In the genomic region with DNA sequence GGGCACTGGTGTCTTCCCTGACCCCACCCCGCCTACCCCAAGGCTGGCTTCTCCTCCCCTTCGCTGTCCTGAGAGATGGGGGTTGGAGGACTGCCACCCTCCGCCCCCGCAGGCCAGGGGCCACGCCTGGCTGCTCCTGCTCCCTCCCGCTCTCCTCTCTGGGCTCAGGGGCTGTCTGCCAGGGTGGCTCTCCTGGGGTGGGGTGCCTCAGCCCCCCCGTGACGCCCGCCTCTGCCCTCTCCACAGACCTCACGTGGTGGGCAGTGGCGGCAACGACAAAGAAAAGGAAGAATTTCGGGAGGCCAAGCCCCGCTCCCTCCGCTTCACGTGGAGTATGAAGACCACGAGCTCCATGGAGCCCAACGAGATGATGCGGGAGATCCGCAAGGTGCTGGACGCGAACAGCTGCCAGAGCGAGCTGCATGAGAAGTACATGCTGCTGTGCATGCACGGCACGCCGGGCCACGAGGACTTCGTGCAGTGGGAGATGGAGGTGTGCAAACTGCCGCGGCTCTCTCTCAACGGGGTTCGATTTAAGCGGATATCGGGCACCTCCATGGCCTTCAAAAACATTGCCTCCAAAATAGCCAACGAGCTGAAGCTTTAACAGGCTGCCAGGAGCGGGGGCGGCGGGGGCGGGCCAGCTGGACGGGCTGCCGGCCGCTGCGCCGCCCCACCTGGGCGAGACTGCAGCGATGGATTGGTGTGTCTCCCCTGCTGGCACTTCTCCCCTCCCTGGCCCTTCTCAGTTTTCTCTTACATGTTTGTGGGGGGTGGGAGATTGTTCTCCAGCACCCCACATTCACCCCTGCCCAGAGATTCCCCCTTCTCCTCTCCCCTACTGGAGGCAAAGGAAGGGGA, we compare ENCODE assay signal across 1 cellular context.
TF ChIP-seq lines count a peak whose summit lies in the region.

No MANE protein-coding gene starts in this region.

TF ChIP-seq in GM12878, 131 proteins besides CTCF, POLR2A, EP300 and RAD21:
- no peak for TF ChIP-seq PAX8 (IDR thresholded peaks at IDR 0.05)
- TF ChIP-seq NBN (IDR thresholded peaks at IDR 0.05), result no peak
- no peak for TF ChIP-seq YBX1 (IDR thresholded peaks at IDR 0.05)
- TF ChIP-seq SMAD1 (IDR thresholded peaks at IDR 0.05; ENCODE audit: low read depth, partially characterized antibody), result no peak
- TF ChIP-seq, protein P1, sequence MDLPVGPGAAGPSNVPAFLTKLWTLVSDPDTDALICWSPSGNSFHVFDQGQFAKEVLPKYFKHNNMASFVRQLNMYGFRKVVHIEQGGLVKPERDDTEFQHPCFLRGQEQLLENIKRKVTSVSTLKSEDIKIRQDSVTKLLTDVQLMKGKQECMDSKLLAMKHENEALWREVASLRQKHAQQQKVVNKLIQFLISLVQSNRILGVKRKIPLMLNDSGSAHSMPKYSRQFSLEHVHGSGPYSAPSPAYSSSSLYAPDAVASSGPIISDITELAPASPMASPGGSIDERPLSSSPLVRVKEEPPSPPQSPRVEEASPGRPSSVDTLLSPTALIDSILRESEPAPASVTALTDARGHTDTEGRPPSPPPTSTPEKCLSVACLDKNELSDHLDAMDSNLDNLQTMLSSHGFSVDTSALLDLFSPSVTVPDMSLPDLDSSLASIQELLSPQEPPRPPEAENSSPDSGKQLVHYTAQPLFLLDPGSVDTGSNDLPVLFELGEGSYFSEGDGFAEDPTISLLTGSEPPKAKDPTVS (IDR thresholded peaks at IDR 0.05; ENCODE audit: low read depth, low read length), result no peak
- TF ChIP-seq, protein P2, sequence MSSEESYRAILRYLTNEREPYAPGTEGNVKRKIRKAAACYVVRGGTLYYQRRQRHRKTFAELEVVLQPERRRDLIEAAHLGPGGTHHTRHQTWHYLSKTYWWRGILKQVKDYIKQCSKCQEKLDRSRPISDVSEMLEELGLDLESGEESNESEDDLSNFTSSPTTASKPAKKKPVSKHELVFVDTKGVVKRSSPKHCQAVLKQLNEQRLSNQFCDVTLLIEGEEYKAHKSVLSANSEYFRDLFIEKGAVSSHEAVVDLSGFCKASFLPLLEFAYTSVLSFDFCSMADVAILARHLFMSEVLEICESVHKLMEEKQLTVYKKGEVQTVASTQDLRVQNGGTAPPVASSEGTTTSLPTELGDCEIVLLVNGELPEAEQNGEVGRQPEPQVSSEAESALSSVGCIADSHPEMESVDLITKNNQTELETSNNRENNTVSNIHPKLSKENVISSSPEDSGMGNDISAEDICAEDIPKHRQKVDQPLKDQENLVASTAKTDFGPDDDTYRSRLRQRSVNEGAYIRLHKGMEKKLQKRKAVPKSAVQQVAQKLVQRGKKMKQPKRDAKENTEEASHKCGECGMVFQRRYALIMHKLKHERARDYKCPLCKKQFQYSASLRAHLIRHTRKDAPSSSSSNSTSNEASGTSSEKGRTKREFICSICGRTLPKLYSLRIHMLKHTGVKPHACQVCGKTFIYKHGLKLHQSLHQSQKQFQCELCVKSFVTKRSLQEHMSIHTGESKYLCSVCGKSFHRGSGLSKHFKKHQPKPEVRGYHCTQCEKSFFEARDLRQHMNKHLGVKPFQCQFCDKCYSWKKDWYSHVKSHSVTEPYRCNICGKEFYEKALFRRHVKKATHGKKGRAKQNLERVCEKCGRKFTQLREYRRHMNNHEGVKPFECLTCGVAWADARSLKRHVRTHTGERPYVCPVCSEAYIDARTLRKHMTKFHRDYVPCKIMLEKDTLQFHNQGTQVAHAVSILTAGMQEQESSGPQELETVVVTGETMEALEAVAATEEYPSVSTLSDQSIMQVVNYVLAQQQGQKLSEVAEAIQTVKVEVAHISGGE (CRISPR knock-in tag; IDR thresholded peaks at IDR 0.05), result no peak
- no peak for TF ChIP-seq HDGF (IDR thresholded peaks at IDR 0.05)
- TF ChIP-seq STAT1 (conservative IDR thresholded peaks at IDR 0.05), result no peak
- TF ChIP-seq, protein P3, sequence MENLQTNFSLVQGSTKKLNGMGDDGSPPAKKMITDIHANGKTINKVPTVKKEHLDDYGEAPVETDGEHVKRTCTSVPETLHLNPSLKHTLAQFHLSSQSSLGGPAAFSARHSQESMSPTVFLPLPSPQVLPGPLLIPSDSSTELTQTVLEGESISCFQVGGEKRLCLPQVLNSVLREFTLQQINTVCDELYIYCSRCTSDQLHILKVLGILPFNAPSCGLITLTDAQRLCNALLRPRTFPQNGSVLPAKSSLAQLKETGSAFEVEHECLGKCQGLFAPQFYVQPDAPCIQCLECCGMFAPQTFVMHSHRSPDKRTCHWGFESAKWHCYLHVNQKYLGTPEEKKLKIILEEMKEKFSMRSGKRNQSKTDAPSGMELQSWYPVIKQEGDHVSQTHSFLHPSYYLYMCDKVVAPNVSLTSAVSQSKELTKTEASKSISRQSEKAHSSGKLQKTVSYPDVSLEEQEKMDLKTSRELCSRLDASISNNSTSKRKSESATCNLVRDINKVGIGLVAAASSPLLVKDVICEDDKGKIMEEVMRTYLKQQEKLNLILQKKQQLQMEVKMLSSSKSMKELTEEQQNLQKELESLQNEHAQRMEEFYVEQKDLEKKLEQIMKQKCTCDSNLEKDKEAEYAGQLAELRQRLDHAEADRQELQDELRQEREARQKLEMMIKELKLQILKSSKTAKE (IDR thresholded peaks at IDR 0.05; ENCODE audit: low read depth, poor library complexity, severe bottlenecking), result no peak
- no peak for TF ChIP-seq POU2F2 (IDR thresholded peaks at IDR 0.05; ENCODE audit: borderline replicate concordance, low read depth, low read length)
- TF ChIP-seq MXI1 (IDR thresholded peaks at IDR 0.05; ENCODE audit: low read depth, low read length), result no peak
